ENCODE assay signal across 8 cellular contexts in the genomic region with DNA sequence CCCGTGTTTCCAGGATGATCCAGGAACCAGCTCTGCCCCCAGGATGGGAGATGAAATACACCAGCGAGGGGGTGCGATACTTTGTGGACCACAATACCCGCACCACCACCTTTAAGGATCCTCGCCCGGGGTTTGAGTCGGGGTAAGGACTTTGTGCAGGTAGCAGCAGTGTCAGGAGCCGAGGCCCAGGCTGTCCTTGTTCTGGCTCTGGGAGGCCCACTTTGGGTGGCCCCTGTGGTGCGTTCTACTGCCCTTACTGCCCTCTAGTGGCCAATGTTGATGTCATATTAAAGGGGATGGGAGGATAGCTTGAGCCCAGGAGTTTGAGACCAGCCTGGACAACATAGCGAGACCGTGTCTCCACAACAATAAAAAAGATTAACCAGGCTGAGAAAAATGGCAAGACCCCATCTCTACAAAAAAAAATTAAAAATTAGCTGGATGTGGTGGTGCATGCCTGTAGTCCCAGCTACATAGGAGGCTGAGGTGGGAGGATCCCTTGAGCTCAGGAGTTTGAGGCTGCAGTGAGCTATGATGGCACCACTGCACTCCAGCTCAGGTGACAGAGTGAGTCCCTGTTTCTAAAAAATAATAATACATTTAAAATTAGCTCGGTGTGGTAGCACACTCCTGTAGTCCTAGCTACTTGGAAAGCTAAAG. TPM values are rescaled to one million over a fixed set of nuclear protein-coding genes. Genes with fewer than 3 reads are reported as not detected.
DNase-seq lines count a peak whose midpoint lies in the region; ATAC-seq and TF ChIP-seq lines count a peak whose summit lies in the region.

No MANE protein-coding gene starts in this region.

- WGBS in lung, 2 donors, result 69 to 79% methylated on average over 12 of the region's 12 CpGs

- DNase-seq in stimulated activated naive CD4-positive, alpha-beta T cell (lab: John Stamatoyannopoulos, UW), result peak; percentile 2 to 59 (median 16)
- DNase-seq in stimulated activated naive CD4-positive, alpha-beta T cell treated with Interleukin-2 at 50 U/mL for 16 hours (lab: John Stamatoyannopoulos, UW), result no peak
- DNase-seq in NB4 (ENCODE audit: low read depth), result peak; percentile 67
- DNase-seq in activated CD4-positive, alpha-beta T cell treated with anti-CD3 and anti-CD28 coated beads for 24 hours (ENCODE audit: low read depth in 2 of 2), result peak; percentile 13 to 32
- DNase-seq in dorsolateral prefrontal cortex, result peak in 2 of 10 donors; percentile 37 to 46
- peak; percentile 47 for DNase-seq in lung (ENCODE audit: low spot score)
- peak; percentile 60 for DNase-seq in stimulated activated CD8-positive, alpha-beta memory T cell treated with anti-CD3 and anti-CD28 coated beads, Interleukin-4, amount 100 ng/mL, for 48 hours

- peak; percentile 75 for ATAC-seq in lung (ENCODE audit: insufficient read depth, low FRiP score)
- ATAC-seq in HG02981 (IDR thresholded peaks at IDR 0.05; ENCODE audit: unreplicated experiment), result no peak

- intact Hi-C loops in dorsolateral prefrontal cortex (cut with DNase I), result loop anchor here (2.0 to 10.0 kb wide), 3 partner anchors 38 to 133 kb away; no protein-coding TSS in a partner anchor

- TF ChIP-seq POLR2A in NB4 (IDR thresholded peaks at IDR 0.05; ENCODE audit: extremely low read depth, insufficient read length), result no peak

- peak; percentile 62 for TF ChIP-seq CTCF in NB4 (IDR thresholded peaks at IDR 0.05; ENCODE audit: low read depth, low read length)
- peak; percentile 44 to 84 (median 73) for TF ChIP-seq CTCF in dorsolateral prefrontal cortex (IDR thresholded peaks at IDR 0.05 in 54 of 56, conservative IDR thresholded peaks at IDR 0.05 in 2 of 56; ENCODE audit: low read depth in 1 of 56, partially characterized antibody in 56 of 56)
- TF ChIP-seq CTCF in lung (IDR thresholded peaks at IDR 0.05; ENCODE audit: control extremely low read depth, extremely low read depth), result peak; percentile 52

- H3K4me3 ChIP-seq in NB4 (ENCODE audit: low read depth, low read length) (no peak overlapping the region), dorsolateral prefrontal cortex (no peak overlapping the region), lung (no peak overlapping the region)

- H3K27me3 ChIP-seq in dorsolateral prefrontal cortex (no peaks in the 10 kb centered on the region), lung (ENCODE audit: control insufficient read depth, insufficient read depth) (no peaks in the 10 kb centered on the region)

- H3K27ac ChIP-seq in dorsolateral prefrontal cortex, result peak overlapping the region in 41 of 59 donors; percentile 7 to 95 (median 58)
- H3K27ac ChIP-seq in lung (ENCODE audit: low read depth in 1 of 2, low read length in 1 of 2), result peak overlapping the region in 1 of 2 donors; percentile 28

- H3K4me1 ChIP-seq in lung (ENCODE audit: control insufficient read depth in 2 of 2, insufficient read depth in 2 of 2, low read length in 2 of 2), result peaks cover 0 to 5% of the 10 kb centered on the region in 2 donors

- no peaks in the 10 kb centered on the region for H3K9me3 ChIP-seq in lung (ENCODE audit: control insufficient read depth in 2 of 2, insufficient read depth in 1 of 2, low read length in 1 of 2)

- H3K36me3 ChIP-seq in lung (ENCODE audit: control insufficient read depth in 2 of 2, insufficient read depth in 2 of 2, low read length in 2 of 2), result peaks cover 14 to 49% of the 10 kb centered on the region in 2 donors

RNA-seq across cellular contexts. Expression of a gene that starts 20.9 kb away (rescaled TPM):
- total RNA-seq in dorsolateral prefrontal cortex (10 to 100 TPM in 5 of 120 experiments, 1 to 10 TPM in 108, under 1 TPM in 6, not detected in 1; 0.35 to 15.8 (median 3.8) TPM), lung (1 to 10 TPM; 1.4 to 1.6 TPM)
- polyA plus RNA-seq in lung, result 1 to 10 TPM; 1.2 to 2.9 TPM
